ENCODE assay signal across 8 cellular contexts in genomic region chr6:6724319-6725119, GRCh38.
A peak's percentile ranks its signal among the peaks of the same experiment; 100 is the strongest.
DNase-seq lines count a peak whose midpoint lies in the region; ATAC-seq and TF ChIP-seq lines count a peak whose summit lies in the region.

No MANE protein-coding gene starts in this region.

- H3K4me3 ChIP-seq in right atrium auricular region (peak overlapping the region; percentile 13 to 45), prostate gland (peak overlapping the region; percentile 18 to 24)

- TF ChIP-seq POLR2A in prostate gland (IDR thresholded peaks at IDR 0.05), result no peak

- ATAC-seq in HG03520 (IDR thresholded peaks at IDR 0.05; ENCODE audit: unreplicated experiment), result no peak
- no peak for ATAC-seq in HG03442 (IDR thresholded peaks at IDR 0.05; ENCODE audit: unreplicated experiment)

- DNase-seq in GM10248 (ENCODE audit: extremely low spot score), result peak; percentile 79
- DNase-seq in Kasumi-1 (lab: John Stamatoyannopoulos, UW), result peak; percentile 84 to 90
- peak; percentile 62 for DNase-seq in SW480 (ENCODE audit: low spot score)
- peak in 36 of 56 donors; percentile 9 to 72 (median 36) for DNase-seq in amygdala (lab: John Stamatoyannopoulos, UW)
- peak; percentile 82 for DNase-seq in right atrium auricular region (ENCODE audit: low spot score)
- peak; percentile 63 for DNase-seq in prostate gland (ENCODE audit: low spot score)

- no peaks in the 10 kb centered on the region for H3K27me3 ChIP-seq in right atrium auricular region
- H3K27me3 ChIP-seq in prostate gland (replicated peaks; ENCODE audit: insufficient read depth), result no peaks in the 10 kb centered on the region

- CTCF ChIA-PET in GM10248 (lab: Yijun Ruan, JAX), result interaction anchor here (0.6 to 4.1 kb wide), 28 partner anchors 9 to 551 kb away, joined by 3 to 24 read pairs (median 5); no protein-coding TSS in a partner anchor

- peak overlapping the region; percentile 81 for H3K27ac ChIP-seq in right atrium auricular region
- H3K27ac ChIP-seq in prostate gland, result peak overlapping the region; percentile 72 to 74

- H3K4me1 ChIP-seq in right atrium auricular region (peaks cover 0 to 31% of the 10 kb centered on the region in 2 donors), prostate gland (replicated peaks) (peaks cover 8% of the 10 kb centered on the region)

- POLR2A ChIA-PET in GM10248 (lab: Yijun Ruan, JAX), result no interaction called here

- peak; percentile 72 for TF ChIP-seq CTCF in GM10248 (IDR thresholded peaks at IDR 0.05; ENCODE audit: control extremely low read depth, extremely low read depth, low read depth, missing control alignments)
- peak; percentile 45 to 86 for TF ChIP-seq CTCF in right atrium auricular region (IDR thresholded peaks at IDR 0.05)
- peak; percentile 56 to 72 (median 64) for TF ChIP-seq CTCF in prostate gland (IDR thresholded peaks at IDR 0.05)

- H3K36me3 ChIP-seq in right atrium auricular region, result no peaks in the 10 kb centered on the region
- H3K36me3 ChIP-seq in prostate gland, result no peaks in the 10 kb centered on the region

- H3K9me3 ChIP-seq in right atrium auricular region (no peaks in the 10 kb centered on the region), prostate gland (no peaks in the 10 kb centered on the region)

- 6% methylated on average over 33 of the region's 33 CpGs for WGBS in prostate gland

- intact Hi-C loops in prostate gland (cut with DNase I), result loop anchor here (2.0 to 10.0 kb wide), 2 partner anchors 390 to 514 kb away; no protein-coding TSS in a partner anchor

Comparison
In these comparisons a context has a peak if more than half of its experiments do, and no peak if none do; other contexts are left out.
1. DNase-seq: peak in every context shown above with its lines; median percentile 87 in Kasumi-1; 82 in right atrium auricular region; 79 in GM10248; 63 in prostate gland; 62 in SW480; 36 in amygdala.